1 cellular context compared by ENCODE assay signal in the genomic region with DNA sequence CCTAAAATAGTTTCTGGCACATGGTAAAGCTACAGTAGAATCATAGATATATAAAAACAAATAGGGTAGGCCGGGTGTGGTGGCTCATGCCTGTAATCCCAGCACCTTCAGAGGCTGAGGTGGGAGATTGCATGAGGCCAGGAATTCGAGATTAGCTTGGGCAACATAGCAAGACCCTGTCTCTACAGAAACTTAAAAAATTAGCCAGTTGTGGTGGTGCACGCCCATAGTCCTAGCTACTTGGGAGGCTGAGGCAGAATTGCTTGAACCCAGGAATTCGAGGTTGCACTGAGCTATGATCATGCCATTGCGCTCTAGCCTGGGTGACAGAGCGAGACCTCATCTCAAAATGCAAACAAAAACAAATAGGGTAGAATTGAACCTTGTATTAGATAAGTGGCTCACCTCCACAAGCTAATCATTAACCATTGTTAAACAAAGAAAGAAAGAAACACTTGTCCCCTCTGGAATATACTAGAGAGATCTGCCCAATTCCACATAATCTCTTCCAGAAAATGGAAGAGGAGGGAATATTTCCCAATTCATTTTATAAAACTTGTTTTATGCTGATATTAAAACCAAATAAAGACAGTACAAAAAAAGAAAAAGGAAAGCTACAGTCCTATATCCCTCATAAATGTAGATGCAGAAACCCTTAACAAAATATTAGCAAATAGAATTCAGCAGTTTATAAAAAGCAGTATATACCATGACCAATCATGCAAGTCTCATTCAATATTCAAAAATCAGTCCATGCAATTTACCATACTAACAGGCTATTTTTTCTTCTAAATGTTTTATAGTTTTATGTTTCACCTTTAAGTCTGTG.
TF ChIP-seq lines count a peak whose summit lies in the region.

No MANE protein-coding gene starts in this region.

TF ChIP-seq in HepG2, 621 proteins besides CTCF, POLR2A, EP300 and RAD21 (continued from another document and continues in another):
- TF ChIP-seq, protein P1, sequence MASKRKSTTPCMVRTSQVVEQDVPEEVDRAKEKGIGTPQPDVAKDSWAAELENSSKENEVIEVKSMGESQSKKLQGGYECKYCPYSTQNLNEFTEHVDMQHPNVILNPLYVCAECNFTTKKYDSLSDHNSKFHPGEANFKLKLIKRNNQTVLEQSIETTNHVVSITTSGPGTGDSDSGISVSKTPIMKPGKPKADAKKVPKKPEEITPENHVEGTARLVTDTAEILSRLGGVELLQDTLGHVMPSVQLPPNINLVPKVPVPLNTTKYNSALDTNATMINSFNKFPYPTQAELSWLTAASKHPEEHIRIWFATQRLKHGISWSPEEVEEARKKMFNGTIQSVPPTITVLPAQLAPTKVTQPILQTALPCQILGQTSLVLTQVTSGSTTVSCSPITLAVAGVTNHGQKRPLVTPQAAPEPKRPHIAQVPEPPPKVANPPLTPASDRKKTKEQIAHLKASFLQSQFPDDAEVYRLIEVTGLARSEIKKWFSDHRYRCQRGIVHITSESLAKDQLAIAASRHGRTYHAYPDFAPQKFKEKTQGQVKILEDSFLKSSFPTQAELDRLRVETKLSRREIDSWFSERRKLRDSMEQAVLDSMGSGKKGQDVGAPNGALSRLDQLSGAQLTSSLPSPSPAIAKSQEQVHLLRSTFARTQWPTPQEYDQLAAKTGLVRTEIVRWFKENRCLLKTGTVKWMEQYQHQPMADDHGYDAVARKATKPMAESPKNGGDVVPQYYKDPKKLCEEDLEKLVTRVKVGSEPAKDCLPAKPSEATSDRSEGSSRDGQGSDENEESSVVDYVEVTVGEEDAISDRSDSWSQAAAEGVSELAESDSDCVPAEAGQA (IDR thresholded peaks at IDR 0.05; ENCODE audit: low read depth), result no peak
- TF ChIP-seq, protein P1 (CRISPR knock-in tag; IDR thresholded peaks at IDR 0.05; ENCODE audit: borderline replicate concordance), result no peak
- peak; percentile 9; the same call in 1 of the 2 replicates for TF ChIP-seq ELF4 (CRISPR knock-in tag; IDR thresholded peaks at IDR 0.05; ENCODE audit: borderline replicate concordance)
- TF ChIP-seq ZNF547 (CRISPR knock-in tag; IDR thresholded peaks at IDR 0.05), result peak; percentile 33; the same call in 1 of the 2 replicates
- no peak for TF ChIP-seq ZNF235 (CRISPR knock-in tag; IDR thresholded peaks at IDR 0.05; ENCODE audit: borderline replicate concordance)
- no peak for TF ChIP-seq ZNF251 (CRISPR knock-in tag; IDR thresholded peaks at IDR 0.05)
- no peak for TF ChIP-seq POLR2AphosphoS2 (IDR thresholded peaks at IDR 0.05; ENCODE audit: low read depth, low read length)
- TF ChIP-seq PCBP2 (optimal IDR thresholded peaks at IDR 0.05; ENCODE audit: low read depth, low read length, poor library complexity, severe bottlenecking), result no peak
- TF ChIP-seq, protein P2, sequence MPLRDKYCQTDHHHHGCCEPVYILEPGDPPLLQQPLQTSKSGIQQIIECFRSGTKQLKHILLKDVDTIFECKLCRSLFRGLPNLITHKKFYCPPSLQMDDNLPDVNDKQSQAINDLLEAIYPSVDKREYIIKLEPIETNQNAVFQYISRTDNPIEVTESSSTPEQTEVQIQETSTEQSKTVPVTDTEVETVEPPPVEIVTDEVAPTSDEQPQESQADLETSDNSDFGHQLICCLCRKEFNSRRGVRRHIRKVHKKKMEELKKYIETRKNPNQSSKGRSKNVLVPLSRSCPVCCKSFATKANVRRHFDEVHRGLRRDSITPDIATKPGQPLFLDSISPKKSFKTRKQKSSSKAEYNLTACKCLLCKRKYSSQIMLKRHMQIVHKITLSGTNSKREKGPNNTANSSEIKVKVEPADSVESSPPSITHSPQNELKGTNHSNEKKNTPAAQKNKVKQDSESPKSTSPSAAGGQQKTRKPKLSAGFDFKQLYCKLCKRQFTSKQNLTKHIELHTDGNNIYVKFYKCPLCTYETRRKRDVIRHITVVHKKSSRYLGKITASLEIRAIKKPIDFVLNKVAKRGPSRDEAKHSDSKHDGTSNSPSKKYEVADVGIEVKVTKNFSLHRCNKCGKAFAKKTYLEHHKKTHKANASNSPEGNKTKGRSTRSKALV (CRISPR knock-in tag; IDR thresholded peaks at IDR 0.05), result no peak
- peak; percentile 57; the same call in 1 of the 2 replicates for TF ChIP-seq ZNF136 (CRISPR knock-in tag; IDR thresholded peaks at IDR 0.05; ENCODE audit: low read depth)
- TF ChIP-seq, protein P3, sequence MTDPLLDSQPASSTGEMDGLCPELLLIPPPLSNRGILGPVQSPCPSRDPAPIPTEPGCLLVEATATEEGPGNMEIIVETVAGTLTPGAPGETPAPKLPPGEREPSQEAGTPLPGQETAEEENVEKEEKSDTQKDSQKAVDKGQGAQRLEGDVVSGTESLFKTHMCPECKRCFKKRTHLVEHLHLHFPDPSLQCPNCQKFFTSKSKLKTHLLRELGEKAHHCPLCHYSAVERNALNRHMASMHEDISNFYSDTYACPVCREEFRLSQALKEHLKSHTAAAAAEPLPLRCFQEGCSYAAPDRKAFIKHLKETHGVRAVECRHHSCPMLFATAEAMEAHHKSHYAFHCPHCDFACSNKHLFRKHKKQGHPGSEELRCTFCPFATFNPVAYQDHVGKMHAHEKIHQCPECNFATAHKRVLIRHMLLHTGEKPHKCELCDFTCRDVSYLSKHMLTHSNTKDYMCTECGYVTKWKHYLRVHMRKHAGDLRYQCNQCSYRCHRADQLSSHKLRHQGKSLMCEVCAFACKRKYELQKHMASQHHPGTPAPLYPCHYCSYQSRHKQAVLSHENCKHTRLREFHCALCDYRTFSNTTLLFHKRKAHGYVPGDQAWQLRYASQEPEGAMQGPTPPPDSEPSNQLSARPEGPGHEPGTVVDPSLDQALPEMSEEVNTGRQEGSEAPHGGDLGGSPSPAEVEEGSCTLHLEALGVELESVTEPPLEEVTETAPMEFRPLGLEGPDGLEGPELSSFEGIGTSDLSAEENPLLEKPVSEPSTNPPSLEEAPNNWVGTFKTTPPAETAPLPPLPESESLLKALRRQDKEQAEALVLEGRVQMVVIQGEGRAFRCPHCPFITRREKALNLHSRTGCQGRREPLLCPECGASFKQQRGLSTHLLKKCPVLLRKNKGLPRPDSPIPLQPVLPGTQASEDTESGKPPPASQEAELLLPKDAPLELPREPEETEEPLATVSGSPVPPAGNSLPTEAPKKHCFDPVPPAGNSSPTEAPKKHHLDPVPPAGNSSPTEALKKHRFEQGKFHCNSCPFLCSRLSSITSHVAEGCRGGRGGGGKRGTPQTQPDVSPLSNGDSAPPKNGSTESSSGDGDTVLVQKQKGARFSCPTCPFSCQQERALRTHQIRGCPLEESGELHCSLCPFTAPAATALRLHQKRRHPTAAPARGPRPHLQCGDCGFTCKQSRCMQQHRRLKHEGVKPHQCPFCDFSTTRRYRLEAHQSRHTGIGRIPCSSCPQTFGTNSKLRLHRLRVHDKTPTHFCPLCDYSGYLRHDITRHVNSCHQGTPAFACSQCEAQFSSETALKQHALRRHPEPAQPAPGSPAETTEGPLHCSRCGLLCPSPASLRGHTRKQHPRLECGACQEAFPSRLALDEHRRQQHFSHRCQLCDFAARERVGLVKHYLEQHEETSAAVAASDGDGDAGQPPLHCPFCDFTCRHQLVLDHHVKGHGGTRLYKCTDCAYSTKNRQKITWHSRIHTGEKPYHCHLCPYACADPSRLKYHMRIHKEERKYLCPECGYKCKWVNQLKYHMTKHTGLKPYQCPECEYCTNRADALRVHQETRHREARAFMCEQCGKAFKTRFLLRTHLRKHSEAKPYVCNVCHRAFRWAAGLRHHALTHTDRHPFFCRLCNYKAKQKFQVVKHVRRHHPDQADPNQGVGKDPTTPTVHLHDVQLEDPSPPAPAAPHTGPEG (CRISPR knock-in tag; IDR thresholded peaks at IDR 0.05), result peak; percentile 93
- TF ChIP-seq ZMYM4 (CRISPR knock-in tag; IDR thresholded peaks at IDR 0.05), result peak; percentile 94
- TF ChIP-seq, protein P4, sequence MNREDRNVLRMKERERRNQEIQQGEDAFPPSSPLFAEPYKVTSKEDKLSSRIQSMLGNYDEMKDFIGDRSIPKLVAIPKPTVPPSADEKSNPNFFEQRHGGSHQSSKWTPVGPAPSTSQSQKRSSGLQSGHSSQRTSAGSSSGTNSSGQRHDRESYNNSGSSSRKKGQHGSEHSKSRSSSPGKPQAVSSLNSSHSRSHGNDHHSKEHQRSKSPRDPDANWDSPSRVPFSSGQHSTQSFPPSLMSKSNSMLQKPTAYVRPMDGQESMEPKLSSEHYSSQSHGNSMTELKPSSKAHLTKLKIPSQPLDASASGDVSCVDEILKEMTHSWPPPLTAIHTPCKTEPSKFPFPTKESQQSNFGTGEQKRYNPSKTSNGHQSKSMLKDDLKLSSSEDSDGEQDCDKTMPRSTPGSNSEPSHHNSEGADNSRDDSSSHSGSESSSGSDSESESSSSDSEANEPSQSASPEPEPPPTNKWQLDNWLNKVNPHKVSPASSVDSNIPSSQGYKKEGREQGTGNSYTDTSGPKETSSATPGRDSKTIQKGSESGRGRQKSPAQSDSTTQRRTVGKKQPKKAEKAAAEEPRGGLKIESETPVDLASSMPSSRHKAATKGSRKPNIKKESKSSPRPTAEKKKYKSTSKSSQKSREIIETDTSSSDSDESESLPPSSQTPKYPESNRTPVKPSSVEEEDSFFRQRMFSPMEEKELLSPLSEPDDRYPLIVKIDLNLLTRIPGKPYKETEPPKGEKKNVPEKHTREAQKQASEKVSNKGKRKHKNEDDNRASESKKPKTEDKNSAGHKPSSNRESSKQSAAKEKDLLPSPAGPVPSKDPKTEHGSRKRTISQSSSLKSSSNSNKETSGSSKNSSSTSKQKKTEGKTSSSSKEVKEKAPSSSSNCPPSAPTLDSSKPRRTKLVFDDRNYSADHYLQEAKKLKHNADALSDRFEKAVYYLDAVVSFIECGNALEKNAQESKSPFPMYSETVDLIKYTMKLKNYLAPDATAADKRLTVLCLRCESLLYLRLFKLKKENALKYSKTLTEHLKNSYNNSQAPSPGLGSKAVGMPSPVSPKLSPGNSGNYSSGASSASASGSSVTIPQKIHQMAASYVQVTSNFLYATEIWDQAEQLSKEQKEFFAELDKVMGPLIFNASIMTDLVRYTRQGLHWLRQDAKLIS (CRISPR knock-in tag; IDR thresholded peaks at IDR 0.05), result no peak
- peak; percentile 92 for TF ChIP-seq SOX5 (CRISPR knock-in tag; IDR thresholded peaks at IDR 0.05; ENCODE audit: borderline replicate concordance)
- no peak for TF ChIP-seq ARHGAP35 (CRISPR knock-in tag; IDR thresholded peaks at IDR 0.05; ENCODE audit: borderline replicate concordance)
- peak; percentile 99 for TF ChIP-seq ADNP (CRISPR knock-in tag; IDR thresholded peaks at IDR 0.05)
- TF ChIP-seq CBX1 (IDR thresholded peaks at IDR 0.05; ENCODE audit: low read depth), result peak; percentile 96
- no peak for TF ChIP-seq ZNF776 (CRISPR knock-in tag; IDR thresholded peaks at IDR 0.05)
- TF ChIP-seq U2AF1 (optimal IDR thresholded peaks at IDR 0.05; ENCODE audit: low read depth, low read length), result no peak
- TF ChIP-seq ZNF160 (CRISPR knock-in tag; IDR thresholded peaks at IDR 0.05), result no peak
- TF ChIP-seq, protein P5, sequence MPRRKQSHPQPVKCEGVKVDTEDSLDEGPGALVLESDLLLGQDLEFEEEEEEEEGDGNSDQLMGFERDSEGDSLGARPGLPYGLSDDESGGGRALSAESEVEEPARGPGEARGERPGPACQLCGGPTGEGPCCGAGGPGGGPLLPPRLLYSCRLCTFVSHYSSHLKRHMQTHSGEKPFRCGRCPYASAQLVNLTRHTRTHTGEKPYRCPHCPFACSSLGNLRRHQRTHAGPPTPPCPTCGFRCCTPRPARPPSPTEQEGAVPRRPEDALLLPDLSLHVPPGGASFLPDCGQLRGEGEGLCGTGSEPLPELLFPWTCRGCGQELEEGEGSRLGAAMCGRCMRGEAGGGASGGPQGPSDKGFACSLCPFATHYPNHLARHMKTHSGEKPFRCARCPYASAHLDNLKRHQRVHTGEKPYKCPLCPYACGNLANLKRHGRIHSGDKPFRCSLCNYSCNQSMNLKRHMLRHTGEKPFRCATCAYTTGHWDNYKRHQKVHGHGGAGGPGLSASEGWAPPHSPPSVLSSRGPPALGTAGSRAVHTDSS (CRISPR knock-in tag; conservative IDR thresholded peaks at IDR 0.05), result no peak
- no peak for TF ChIP-seq ONECUT2 (CRISPR knock-in tag; IDR thresholded peaks at IDR 0.05)
- no peak for TF ChIP-seq SMAD9 (CRISPR knock-in tag; IDR thresholded peaks at IDR 0.05)
- TF ChIP-seq, protein P6, sequence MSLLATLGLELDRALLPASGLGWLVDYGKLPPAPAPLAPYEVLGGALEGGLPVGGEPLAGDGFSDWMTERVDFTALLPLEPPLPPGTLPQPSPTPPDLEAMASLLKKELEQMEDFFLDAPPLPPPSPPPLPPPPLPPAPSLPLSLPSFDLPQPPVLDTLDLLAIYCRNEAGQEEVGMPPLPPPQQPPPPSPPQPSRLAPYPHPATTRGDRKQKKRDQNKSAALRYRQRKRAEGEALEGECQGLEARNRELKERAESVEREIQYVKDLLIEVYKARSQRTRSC (CRISPR knock-in tag; IDR thresholded peaks at IDR 0.05; ENCODE audit: low read depth), result no peak
- no peak for TF ChIP-seq RAD51 (IDR thresholded peaks at IDR 0.05; ENCODE audit: borderline replicate concordance)
- TF ChIP-seq SAP130 (CRISPR knock-in tag; IDR thresholded peaks at IDR 0.05; ENCODE audit: low read depth), result peak; percentile 92
- TF ChIP-seq RBM39 (IDR thresholded peaks at IDR 0.05; ENCODE audit: low read depth, low read length, poor library complexity, severe bottlenecking), result no peak
- peak; percentile 99 for TF ChIP-seq ZNF614 (CRISPR knock-in tag; IDR thresholded peaks at IDR 0.05; ENCODE audit: borderline replicate concordance)
- TF ChIP-seq ZNF749 (CRISPR knock-in tag; IDR thresholded peaks at IDR 0.05; ENCODE audit: borderline replicate concordance), result no peak
- TF ChIP-seq, protein P7, sequence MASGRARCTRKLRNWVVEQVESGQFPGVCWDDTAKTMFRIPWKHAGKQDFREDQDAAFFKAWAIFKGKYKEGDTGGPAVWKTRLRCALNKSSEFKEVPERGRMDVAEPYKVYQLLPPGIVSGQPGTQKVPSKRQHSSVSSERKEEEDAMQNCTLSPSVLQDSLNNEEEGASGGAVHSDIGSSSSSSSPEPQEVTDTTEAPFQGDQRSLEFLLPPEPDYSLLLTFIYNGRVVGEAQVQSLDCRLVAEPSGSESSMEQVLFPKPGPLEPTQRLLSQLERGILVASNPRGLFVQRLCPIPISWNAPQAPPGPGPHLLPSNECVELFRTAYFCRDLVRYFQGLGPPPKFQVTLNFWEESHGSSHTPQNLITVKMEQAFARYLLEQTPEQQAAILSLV (CRISPR knock-in tag; IDR thresholded peaks at IDR 0.05; ENCODE audit: borderline replicate concordance), result no peak
- TF ChIP-seq, protein P8, sequence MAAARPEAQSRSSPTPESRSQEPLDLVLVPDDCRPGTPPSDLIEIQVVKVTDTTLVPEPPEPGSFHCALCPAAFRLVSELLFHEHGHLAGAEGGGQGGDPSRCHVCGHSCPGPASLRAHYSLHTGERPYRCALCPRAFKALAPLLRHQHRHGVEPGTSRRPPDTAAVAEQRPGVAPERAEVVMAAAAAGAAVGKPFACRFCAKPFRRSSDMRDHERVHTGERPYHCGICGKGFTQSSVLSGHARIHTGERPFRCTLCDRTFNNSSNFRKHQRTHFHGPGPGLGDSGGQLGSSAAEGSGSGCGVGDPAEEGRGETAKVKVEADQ (CRISPR knock-in tag; IDR thresholded peaks at IDR 0.05; ENCODE audit: borderline replicate concordance), result no peak
